In the genomic region with DNA sequence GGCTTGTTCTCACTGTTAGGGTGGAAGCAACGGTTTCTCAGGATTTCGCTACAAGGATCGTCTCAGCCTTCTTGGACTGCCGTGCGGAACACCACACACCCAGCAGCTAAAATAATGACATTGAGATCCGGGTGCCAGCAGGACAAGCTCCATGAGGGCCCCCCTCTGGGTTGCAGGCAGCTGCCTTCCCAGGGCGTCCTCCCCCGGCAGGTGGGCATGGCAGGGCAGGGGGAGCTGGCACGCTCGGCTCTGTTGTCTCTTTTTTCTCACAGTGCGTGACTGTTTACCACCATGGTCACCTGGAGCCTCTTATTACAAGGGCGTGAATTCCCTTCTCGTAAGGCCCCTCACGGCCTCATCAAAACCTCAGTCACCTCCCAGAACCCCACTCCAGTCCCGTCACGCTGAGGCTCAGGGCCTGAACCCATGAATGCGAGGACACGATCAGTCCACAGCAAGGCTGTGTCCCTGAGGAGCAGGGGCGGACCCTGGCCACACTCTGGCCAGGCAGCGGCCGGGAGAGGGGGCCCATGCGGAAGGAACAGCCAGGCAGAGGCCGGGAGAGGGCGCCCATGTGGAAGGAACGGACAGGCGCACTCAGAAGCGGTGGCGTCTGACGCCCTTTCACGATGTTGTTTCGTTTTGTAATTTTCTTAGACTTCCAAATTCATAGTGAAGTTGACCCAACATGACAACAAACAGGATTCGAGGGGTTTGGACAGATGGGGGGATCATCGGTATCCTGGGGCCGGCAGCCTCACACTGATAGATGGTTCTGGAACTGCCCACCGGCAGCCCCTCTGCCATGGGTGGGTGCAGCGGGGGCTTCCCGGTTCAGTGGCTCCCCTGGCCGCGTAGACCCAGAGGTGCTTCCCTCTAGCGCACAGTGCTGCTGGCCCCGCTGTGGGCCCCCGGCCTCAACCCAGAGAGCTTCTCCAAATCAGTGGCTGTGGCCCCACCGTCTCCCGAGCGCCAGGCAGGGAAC, we compare ENCODE assay signal across 8 cellular contexts. TPM values are rescaled to one million over a fixed set of nuclear protein-coding genes. Genes with fewer than 3 reads are reported as not detected.
DNase-seq lines count a peak whose midpoint lies in the region; ATAC-seq lines count a peak whose summit lies in the region.

No MANE protein-coding gene starts in this region.

- peaks cover 10% of the 10 kb centered on the region; the same call in 1 of the 2 replicates for H3K4me1 ChIP-seq in ES-I3 (ENCODE audit: insufficient read depth, low read length)

- DNase-seq in LHCN-M2 (ENCODE audit: low read depth) (peak; percentile 59), SK-N-DZ (ENCODE audit: low spot score) (peak; percentile 75), cerebellum (ENCODE audit: low spot score) (peak; percentile 66), kidney tubule cell (ENCODE audit: low spot score) (peak; percentile 61)
- peak; percentile 31 for DNase-seq in stimulated activated CD8-positive, alpha-beta memory T cell treated with anti-CD3 and anti-CD28 coated beads, Interleukin-4, amount 100 ng/mL, for 24 hours (ENCODE audit: low read depth)
- no peak for DNase-seq in activated CD4-positive, CD25-positive, alpha-beta regulatory T cell treated with anti-CD3 and anti-CD28 coated beads, Interleukin-2, amount 50 U/mL, for 72 hours

- H3K9me3 ChIP-seq in ES-I3 (ENCODE audit: control insufficient read depth, insufficient read depth, low read length), result no peaks in the 10 kb centered on the region

- peak overlapping the region; percentile 25; the same call in 1 of the 2 replicates for H3K9ac ChIP-seq in ES-I3 (ENCODE audit: low read depth, low read length)

- H3K36me3 ChIP-seq in ES-I3 (ENCODE audit: insufficient read depth, low read length), result no peaks in the 10 kb centered on the region

- ATAC-seq in HG03460 (IDR thresholded peaks at IDR 0.05; ENCODE audit: unreplicated experiment), result no peak

RNA-seq across cellular contexts. Expression of a gene that starts 10.0 kb away (rescaled TPM):
- total RNA-seq in LHCN-M2 (2014; rRNA removed) (not detected in 2 replicates), cerebellum (not detected)
- not detected for polyA plus RNA-seq in LHCN-M2 (2012)
- 0.54 TPM in 1 of 2 replicates, not detected in the other for polyA plus RNA-seq in SK-N-DZ (2014; cell fraction: cytosol; rRNA removed)
- polyA plus RNA-seq in SK-N-DZ (2014; cell fraction: nucleus; rRNA removed), result 3.6 and 4.5 TPM in 2 replicates

RNA-seq across cellular contexts. Expression of a gene that starts 18.2 kb away (rescaled TPM):
- total RNA-seq in LHCN-M2 (2014; rRNA removed), result not detected in 2 replicates
- 0.05 TPM for polyA plus RNA-seq in LHCN-M2 (2012)
- 0.42 and 0.49 TPM in 2 replicates for polyA plus RNA-seq in SK-N-DZ (2014; cell fraction: cytosol; rRNA removed)
- 4.2 and 11.0 TPM in 2 replicates for polyA plus RNA-seq in SK-N-DZ (2014; cell fraction: nucleus; rRNA removed)
- not detected for total RNA-seq in cerebellum
